In genomic region chr10:101694056-101694673, GRCh38 we compare ENCODE assay signal across 8 cellular contexts. TPM values are rescaled to one million over a fixed set of nuclear protein-coding genes. Genes with fewer than 3 reads are reported as not detected.
DNase-seq lines count a peak whose midpoint lies in the region; ATAC-seq and TF ChIP-seq lines count a peak whose summit lies in the region.

No MANE protein-coding gene starts in this region.

- no peaks in the 10 kb centered on the region for H3K36me3 ChIP-seq in SU-DHL-6 (ENCODE audit: low read length)
- no peaks in the 10 kb centered on the region for H3K36me3 ChIP-seq in aorta (ENCODE audit: control insufficient read depth in 1 of 2, insufficient read depth in 2 of 2, low read length in 1 of 2)

- peaks cover 46% of the 10 kb centered on the region for H3K79me2 ChIP-seq in SU-DHL-6 (ENCODE audit: insufficient read depth, low read length)

- under 1% methylated on average over 60 of the region's 60 CpGs for WGBS in right cardiac atrium
- 0 to 1% methylated on average over 40 to 60 of the region's 60 CpGs for WGBS in aorta, 2 donors

- H3K9ac ChIP-seq in SU-DHL-6 (ENCODE audit: low read length): peak overlapping the region; percentile 99

- H3K4me1 ChIP-seq in right cardiac atrium (ENCODE audit: control insufficient read depth, insufficient read depth, low read length) (peaks cover 6% of the 10 kb centered on the region), aorta (ENCODE audit: control insufficient read depth in 1 of 2, insufficient read depth in 2 of 2, low read length in 2 of 2) (peaks cover 0 to 2% of the 10 kb centered on the region in 2 donors)

- H3K27me3 ChIP-seq in SU-DHL-6 (ENCODE audit: low read length) (no peaks in the 10 kb centered on the region), right cardiac atrium (ENCODE audit: control insufficient read depth, insufficient read depth) (no peaks in the 10 kb centered on the region), aorta (ENCODE audit: control insufficient read depth in 1 of 2, insufficient read depth in 2 of 2, low read length in 1 of 2) (no peaks in the 10 kb centered on the region)

- DNase-seq in COLO668 (lab: John Stamatoyannopoulos, UW; ENCODE audit: unreplicated experiment) (peak; percentile 69), amniotic epithelial cell (ENCODE audit: low read depth) (peak; percentile 51), right cardiac atrium (peak; percentile 56 to 81 (median 80)), retina (peak; percentile 92), aorta (peak; percentile 75 to 85)

- peak; percentile 75 for ATAC-seq in GM19397 (IDR thresholded peaks at IDR 0.05; ENCODE audit: unreplicated experiment)
- peak; percentile 38 for ATAC-seq in HG03565 (IDR thresholded peaks at IDR 0.05; ENCODE audit: unreplicated experiment)
- ATAC-seq in right cardiac atrium: peak; percentile 87 to 91
- ATAC-seq in aorta (ENCODE audit: low FRiP score): peak; percentile 94

- 0 out of 2 replicates have a peak, but pooled peaks cover 7% of the 10 kb centered on the region for H4K20me1 ChIP-seq in SU-DHL-6 (ENCODE audit: low read depth, low read length)

- H3K4me3 ChIP-seq in SU-DHL-6 (ENCODE audit: insufficient read depth, low read length, poor library complexity, severe bottlenecking) (peak overlapping the region; percentile 66), right cardiac atrium (ENCODE audit: low read length) (peak overlapping the region; percentile 73), aorta (ENCODE audit: low read length in 2 of 2) (peak overlapping the region; percentile 14 to 77)

- H3K9me2 ChIP-seq in SU-DHL-6 (replicated peaks; ENCODE audit: insufficient read depth, low read length): no peaks in the 10 kb centered on the region

- no peaks in the 10 kb centered on the region for H3K9me3 ChIP-seq in SU-DHL-6 (ENCODE audit: insufficient read depth, low read length)
- no peaks in the 10 kb centered on the region for H3K9me3 ChIP-seq in right cardiac atrium (ENCODE audit: control insufficient read depth, low read length)
- no peaks in the 10 kb centered on the region for H3K9me3 ChIP-seq in aorta (ENCODE audit: control insufficient read depth, low read length)

- H2AFZ ChIP-seq in SU-DHL-6 (ENCODE audit: low read depth, low read length, severe bottlenecking): peak overlapping the region; percentile 20

- TF ChIP-seq CTCF in SU-DHL-6 (IDR thresholded peaks at IDR 0.05; ENCODE audit: insufficient read depth, low read length, poor library complexity, severe bottlenecking): no peak

- intact Hi-C loops in right cardiac atrium (cut with DNase I): no loop called here
- intact Hi-C loops in aorta (cut with DNase I): no loop called here

- peak overlapping the region; percentile 87 for H3K4me2 ChIP-seq in SU-DHL-6 (ENCODE audit: low read depth, low read length, poor library complexity, severe bottlenecking)

- H3F3A ChIP-seq in SU-DHL-6 (ENCODE audit: insufficient read depth): peaks cover 15% of the 10 kb centered on the region

- H3K27ac ChIP-seq in SU-DHL-6 (ENCODE audit: low read depth, low read length): peak overlapping the region; percentile 89
- H3K27ac ChIP-seq in right cardiac atrium (ENCODE audit: low read length): peak overlapping the region; percentile 93
- H3K27ac ChIP-seq in aorta (ENCODE audit: low read depth in 1 of 2, low read length in 2 of 2): peak overlapping the region; percentile 87 to 88

RNA-seq across cellular contexts. Expression of gene FBXW4, which starts 0.8 kb away (rescaled TPM):
- total RNA-seq in right cardiac atrium (100 to 1,000 TPM; 115 to 144 (median 125) TPM), aorta (10 to 100 TPM; 71.2 to 74.8 TPM)
- polyA plus RNA-seq in right cardiac atrium (81.8 TPM), aorta (10 to 100 TPM; 65.2 to 99.9 TPM)

Comparison
In these comparisons a context has a peak if more than half of its experiments do, and no peak if none do; other contexts are left out.
1. Peak in every context shown above with its lines: DNase-seq, ATAC-seq, H3K4me3 ChIP-seq and H3K27ac ChIP-seq.
2. ATAC-seq: peak in every context shown above with its lines; median percentile 94 in aorta; 89 in right cardiac atrium; 75 in GM19397; 38 in HG03565.